Comparison of ENCODE assay signal across 9 cellular contexts in genomic region chr9:75417471-75417870, GRCh38.
"Had no signal": no experiment of that assay in that cellular context is flagged by ENCODE, and none has a peak within 500 bp of the region (broad histone marks: within the 10 kb centered on the region; RNA-seq: fewer than 3 reads in every experiment).

No MANE protein-coding gene starts in this region.

- H3K4me1 ChIP-seq: HAP-1 had no signal

- DNase-seq: GM23248, GOT3, IMR-90, KG1 had no signal

- H2AFZ ChIP-seq: GM23248 had no signal

- H3K9me3 ChIP-seq: HAP-1 had no signal

- H3K4me3 ChIP-seq: GM23248, HAP-1, K562 had no signal

- H3K36me3 ChIP-seq: HAP-1 had no signal

- H3K9ac ChIP-seq: GM23248 had no signal

- ATAC-seq: HCT116, K562 had no signal

- FAIRE-seq: H54, HTR-8/SVneo, K562 had no signal

- H3K27ac ChIP-seq: GM23248 had no signal
